Comparison of ENCODE assay signal across 9 cellular contexts in genomic region chr19:16470541-16470910, GRCh38. TPM values are rescaled to one million over a fixed set of nuclear protein-coding genes. Genes with fewer than 3 reads are reported as not detected.
DNase-seq lines count a peak whose midpoint lies in the region; ATAC-seq, FAIRE-seq and TF ChIP-seq lines count a peak whose summit lies in the region.
"Had no signal": no experiment of that assay in that cellular context is flagged by ENCODE, and none has a peak within 500 bp of the region (broad histone marks: within the 10 kb centered on the region; RNA-seq: fewer than 3 reads in every experiment).

No MANE protein-coding gene starts in this region.

- peak overlapping the region; percentile 54 for H3K27ac Mint-ChIP-seq in activated naive CD8-positive, alpha-beta T cell
- H3K27ac Mint-ChIP-seq in type B pancreatic cell = peak overlapping the region; percentile 88

- H3K4me3 ChIP-seq in cardiac muscle cell (peak overlapping the region; percentile 75), kidney (ENCODE audit: low read length in 2 of 2) (peak overlapping the region; percentile 59 to 77)

- no peaks in the 10 kb centered on the region for H3K9me3 Mint-ChIP-seq in activated naive CD8-positive, alpha-beta T cell (ENCODE audit: low read depth)
- H3K9me3 Mint-ChIP-seq in type B pancreatic cell = no peaks in the 10 kb centered on the region

- FAIRE-seq in kidney (lab: Jason Lieb, UNC) = no peak

- H3K27me3 Mint-ChIP-seq in activated naive CD8-positive, alpha-beta T cell = peaks cover 2% of the 10 kb centered on the region
- H3K27me3 Mint-ChIP-seq in type B pancreatic cell = no peaks in the 10 kb centered on the region

- H3K9ac ChIP-seq in kidney (ENCODE audit: low read length in 2 of 2) = peak overlapping the region in 1 of 2 donors; percentile 65

- peak overlapping the region; percentile 89 for H3K4me3 Mint-ChIP-seq in activated naive CD8-positive, alpha-beta T cell
- peak overlapping the region; percentile 95 for H3K4me3 Mint-ChIP-seq in type B pancreatic cell

- no peaks in the 10 kb centered on the region for H3K27me3 ChIP-seq in cardiac muscle cell

- H3K36me3 ChIP-seq in cardiac muscle cell (no peaks in the 10 kb centered on the region), kidney (ENCODE audit: control insufficient read depth in 1 of 2, insufficient read depth in 2 of 2, low read length in 2 of 2) (no peaks in the 10 kb centered on the region)

- H3K27ac ChIP-seq in cardiac muscle cell = no peak overlapping the region
- H3K27ac ChIP-seq in kidney (ENCODE audit: low read depth in 2 of 2, low read length in 2 of 2) = peak overlapping the region in 1 of 2 donors; percentile 6

- no peaks in the 10 kb centered on the region for H3K36me3 Mint-ChIP-seq in activated naive CD8-positive, alpha-beta T cell
- no peaks in the 10 kb centered on the region for H3K36me3 Mint-ChIP-seq in type B pancreatic cell

- intact Hi-C loops in Right ventricle myocardium inferior (cut with DNase I) = no loop called here
- intact Hi-C loops in kidney (cut with DNase I) = no loop called here

- no peak for TF ChIP-seq CTCF in cardiac muscle cell (IDR thresholded peaks at IDR 0.05; ENCODE audit: low read depth, low read length)
- no peak for TF ChIP-seq CTCF in kidney (IDR thresholded peaks at IDR 0.05; ENCODE audit: borderline replicate concordance, extremely low read depth, insufficient read depth)
- no peak for TF ChIP-seq CTCF in type B pancreatic cell (conservative IDR thresholded peaks at IDR 0.05)

- no peak for ATAC-seq in Right ventricle myocardium inferior
- no peak for ATAC-seq in GM21526 (IDR thresholded peaks at IDR 0.05; ENCODE audit: low FRiP score, unreplicated experiment)
- ATAC-seq in GM19328 (IDR thresholded peaks at IDR 0.05; ENCODE audit: unreplicated experiment) = no peak

- H3K9me3 ChIP-seq in cardiac muscle cell (ENCODE audit: low read depth) (no peaks in the 10 kb centered on the region), kidney (ENCODE audit: control insufficient read depth in 1 of 2, low read length in 2 of 2) (no peaks in the 10 kb centered on the region)

- H3K4me1 Mint-ChIP-seq in activated naive CD8-positive, alpha-beta T cell (ENCODE audit: low read depth) = peaks cover 42% of the 10 kb centered on the region
- peaks cover 38% of the 10 kb centered on the region for H3K4me1 Mint-ChIP-seq in type B pancreatic cell (ENCODE audit: unreplicated experiment)

- H3K4me1 ChIP-seq in cardiac muscle cell (ENCODE audit: low read depth) (peaks cover 20% of the 10 kb centered on the region), kidney (ENCODE audit: control insufficient read depth in 1 of 2, insufficient read depth in 1 of 2, low read depth in 1 of 2, low read length in 2 of 2) (peaks cover 5 to 23% of the 10 kb centered on the region in 2 donors)

- peak in 1 of 2 donors; percentile 18 for DNase-seq in cardiac muscle cell (ENCODE audit: low read depth in 1 of 2, low spot score in 1 of 2)
- DNase-seq in Right ventricle myocardium inferior (ENCODE audit: missing footprints) = no peak
- no peak for DNase-seq in kidney
- no peak for DNase-seq in type B pancreatic cell (ENCODE audit: extremely low spot score, unreplicated experiment)
- no peak for DNase-seq in NOMO-1 (lab: John Stamatoyannopoulos, UW; ENCODE audit: unreplicated experiment in 2 of 2)

RNA-seq across cellular contexts. Expression of gene EPS15L1, which starts 1.2 kb away (rescaled TPM):
- total RNA-seq in cardiac muscle cell = 22.4 and 37.8 TPM in 2 replicates
- 38.8 and 42.6 TPM in 2 replicates for polyA plus RNA-seq in cardiac muscle cell
- 64.7 TPM for total RNA-seq in Right ventricle myocardium inferior
- total RNA-seq in kidney = 43.3 TPM
- polyA plus RNA-seq in kidney (ENCODE audit: insufficient read depth, low read depth, low replicate concordance) = 34.2 TPM
- total RNA-seq in type B pancreatic cell (ENCODE audit: low replicate concordance) = 46.6 and 48.7 TPM in 2 replicates

RNA-seq across cellular contexts. Expression of gene CALR3, which starts 25.4 kb away (rescaled TPM):
- total RNA-seq in cardiac muscle cell (not detected in 2 replicates), Right ventricle myocardium inferior (not detected), kidney (not detected), type B pancreatic cell (ENCODE audit: low replicate concordance) (not detected in 2 replicates)
- polyA plus RNA-seq in cardiac muscle cell (not detected in 2 replicates), kidney (ENCODE audit: insufficient read depth, low read depth, low replicate concordance) (not detected)
- total RNA-seq: myocyte had no signal

RNA-seq across cellular contexts. Expression of gene C19orf44, which starts 25.7 kb away (rescaled TPM):
- total RNA-seq in cardiac muscle cell = 5.8 and 9.2 TPM in 2 replicates
- 5.1 and 7.6 TPM in 2 replicates for polyA plus RNA-seq in cardiac muscle cell
- 3.3 TPM for total RNA-seq in Right ventricle myocardium inferior
- 8.6 TPM for total RNA-seq in kidney
- 6.2 TPM for polyA plus RNA-seq in kidney (ENCODE audit: insufficient read depth, low read depth, low replicate concordance)
- total RNA-seq in type B pancreatic cell (ENCODE audit: low replicate concordance) = 4.3 and 8.5 TPM in 2 replicates
